ENCODE assay signal across 1 cellular context in genomic region chr20:17857639-17858449, GRCh38.
A peak's percentile ranks its signal among the peaks of the same experiment; 100 is the strongest.
TF ChIP-seq lines count a peak whose summit lies in the region.

No MANE protein-coding gene starts in this region.

TF ChIP-seq in HepG2, 621 proteins besides CTCF, POLR2A, EP300 and RAD21 (continued from another document and continues in another):
- TF ChIP-seq PRDM10 (CRISPR knock-in tag; IDR thresholded peaks at IDR 0.05; ENCODE audit: low read depth) (0 out of 2 replicates have a peak, but pooled peaks have one; percentile 8), ZNF670 (CRISPR knock-in tag; IDR thresholded peaks at IDR 0.05; ENCODE audit: borderline replicate concordance) (no peak), ARID2 (CRISPR knock-in tag; IDR thresholded peaks at IDR 0.05; ENCODE audit: borderline replicate concordance) (no peak), STAG1 (CRISPR knock-in tag; IDR thresholded peaks at IDR 0.05) (no peak), MEF2D (CRISPR knock-in tag; IDR thresholded peaks at IDR 0.05) (no peak), GATAD2A (CRISPR knock-in tag; IDR thresholded peaks at IDR 0.05) (no peak), IRF1 (CRISPR knock-in tag; IDR thresholded peaks at IDR 0.05; ENCODE audit: low read depth) (no peak), ZNF737 (CRISPR knock-in tag; IDR thresholded peaks at IDR 0.05; ENCODE audit: borderline replicate concordance) (no peak), RELA (CRISPR knock-in tag; IDR thresholded peaks at IDR 0.05) (no peak), MXI1 (IDR thresholded peaks at IDR 0.05; ENCODE audit: borderline replicate concordance, low read depth, low read length) (no peak), TP53 (CRISPR knock-in tag; conservative IDR thresholded peaks at IDR 0.05) (no peak), KDM6A (CRISPR knock-in tag; IDR thresholded peaks at IDR 0.05; ENCODE audit: low read depth) (no peak), ZNF530 (CRISPR knock-in tag; IDR thresholded peaks at IDR 0.05; ENCODE audit: low read depth) (no peak), ZBTB43 (CRISPR knock-in tag; conservative IDR thresholded peaks at IDR 0.05) (no peak), ZNF33A (CRISPR knock-in tag; IDR thresholded peaks at IDR 0.05; ENCODE audit: borderline replicate concordance) (no peak), ARNTL (CRISPR knock-in tag; IDR thresholded peaks at IDR 0.05) (no peak), ZNF337 (CRISPR knock-in tag; IDR thresholded peaks at IDR 0.05; ENCODE audit: borderline replicate concordance, low read depth) (no peak), TBX3 (IDR thresholded peaks at IDR 0.05; ENCODE audit: borderline replicate concordance) (no peak), HDAC1 (CRISPR knock-in tag; IDR thresholded peaks at IDR 0.05) (no peak), CERS6 (CRISPR knock-in tag; IDR thresholded peaks at IDR 0.05) (no peak), ZNF615 (CRISPR knock-in tag; IDR thresholded peaks at IDR 0.05; ENCODE audit: borderline replicate concordance) (no peak), ZNF781 (CRISPR knock-in tag; IDR thresholded peaks at IDR 0.05; ENCODE audit: borderline replicate concordance, not compliant biosample characterization) (peak; percentile 29), GMEB1 (CRISPR knock-in tag; IDR thresholded peaks at IDR 0.05; ENCODE audit: borderline replicate concordance) (no peak), MXD1 (CRISPR knock-in tag; IDR thresholded peaks at IDR 0.05) (no peak), KLF12 (CRISPR knock-in tag; IDR thresholded peaks at IDR 0.05; ENCODE audit: borderline replicate concordance) (no peak), ZFP36L2 (CRISPR knock-in tag; IDR thresholded peaks at IDR 0.05) (no peak), SP2 (CRISPR knock-in tag; IDR thresholded peaks at IDR 0.05) (no peak), TBL1XR1 (IDR thresholded peaks at IDR 0.05; ENCODE audit: borderline replicate concordance, low read length, partially characterized antibody) (no peak), ZNF782 (CRISPR knock-in tag; IDR thresholded peaks at IDR 0.05; ENCODE audit: borderline replicate concordance) (no peak; the same call in 1 of the 2 replicates), TAF1 (CRISPR knock-in tag; IDR thresholded peaks at IDR 0.05) (no peak), HMG20B (CRISPR knock-in tag; conservative IDR thresholded peaks at IDR 0.05) (no peak), ZNF251 (CRISPR knock-in tag; IDR thresholded peaks at IDR 0.05) (no peak), ZNF264 (CRISPR knock-in tag; IDR thresholded peaks at IDR 0.05) (0 out of 2 replicates have a peak, but pooled peaks have one; percentile 21), MED1 (CRISPR knock-in tag; IDR thresholded peaks at IDR 0.05) (peak; percentile 44), ZMYM4 (CRISPR knock-in tag; IDR thresholded peaks at IDR 0.05) (0 out of 2 replicates have a peak, but pooled peaks have one; percentile 4), GZF1 (CRISPR knock-in tag; IDR thresholded peaks at IDR 0.05) (no peak), ZNF747 (CRISPR knock-in tag; IDR thresholded peaks at IDR 0.05; ENCODE audit: borderline replicate concordance) (no peak), ZSCAN20 (CRISPR knock-in tag; IDR thresholded peaks at IDR 0.05; ENCODE audit: borderline replicate concordance) (0 out of 2 replicates have a peak, but pooled peaks have one; percentile 47), ZNF362 (CRISPR knock-in tag; IDR thresholded peaks at IDR 0.05; ENCODE audit: borderline replicate concordance) (0 out of 2 replicates have a peak, but pooled peaks have one; percentile 22), REST (IDR thresholded peaks at IDR 0.05; ENCODE audit: borderline replicate concordance in 1 of 2, low read depth in 1 of 2, low read length in 2 of 2) (no peak), PAX8 (CRISPR knock-in tag; IDR thresholded peaks at IDR 0.05; ENCODE audit: borderline replicate concordance) (no peak), NAIF1 (CRISPR knock-in tag; IDR thresholded peaks at IDR 0.05; ENCODE audit: borderline replicate concordance) (no peak), RFXAP (CRISPR knock-in tag; IDR thresholded peaks at IDR 0.05; ENCODE audit: borderline replicate concordance) (0 out of 2 replicates have a peak, but pooled peaks have one; percentile 2), BRCA1 (CRISPR knock-in tag; IDR thresholded peaks at IDR 0.05) (0 out of 2 replicates have a peak, but pooled peaks have one; percentile 12), HBP1 (CRISPR knock-in tag; IDR thresholded peaks at IDR 0.05; ENCODE audit: low read depth) (0 out of 2 replicates have a peak, but pooled peaks have one; percentile 23), HOMEZ (CRISPR knock-in tag; IDR thresholded peaks at IDR 0.05; ENCODE audit: low read depth) (no peak), ZNF331 (CRISPR knock-in tag; IDR thresholded peaks at IDR 0.05) (no peak), GFI1 (CRISPR knock-in tag; IDR thresholded peaks at IDR 0.05; ENCODE audit: borderline replicate concordance) (no peak), SOX6 (IDR thresholded peaks at IDR 0.05) (no peak), SOX6 (CRISPR knock-in tag; IDR thresholded peaks at IDR 0.05) (no peak), GATA4 (IDR thresholded peaks at IDR 0.05; ENCODE audit: borderline replicate concordance, low read depth) (no peak), ZNF740 (CRISPR knock-in tag; IDR thresholded peaks at IDR 0.05) (no peak)
